Comparison of ENCODE assay signal across 24 cellular contexts in the genomic region with DNA sequence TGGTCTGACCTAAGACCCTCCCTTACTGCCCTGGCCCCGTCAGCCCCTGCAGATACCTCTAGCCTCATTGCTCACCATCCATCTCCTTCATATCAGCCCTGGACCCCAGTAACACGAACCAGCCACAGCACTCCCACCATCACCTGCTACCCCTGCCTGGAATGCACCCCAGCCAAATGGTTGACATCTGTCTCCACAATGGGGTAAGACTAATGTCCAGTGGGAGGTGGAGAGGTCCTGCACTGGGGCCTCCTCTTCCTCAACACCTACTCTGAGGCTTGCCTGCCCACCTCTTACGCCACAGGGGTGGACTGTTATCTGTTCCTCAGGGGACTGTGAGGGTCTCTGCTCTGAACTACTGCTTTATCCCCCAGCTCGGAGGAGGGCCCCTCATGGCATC. TPM values are rescaled to one million over a fixed set of nuclear protein-coding genes. Genes with fewer than 3 reads are reported as not detected.
DNase-seq lines count a peak whose midpoint lies in the region; ATAC-seq, FAIRE-seq and TF ChIP-seq lines count a peak whose summit lies in the region.
"Had no signal": no experiment of that assay in that cellular context is flagged by ENCODE, and none has a peak within 500 bp of the region (broad histone marks: within the 10 kb centered on the region; RNA-seq: fewer than 3 reads in every experiment).

No MANE protein-coding gene starts in this region.

- WGBS in IMR-90 (ENCODE audit: extremely low coverage in 2 of 2, insufficient read length in 1 of 2), 2 experiments = 60% methylated on average over 1 of the region's 4 CpGs; no CpG with 5 or more reads in 1 of the 2 experiments

- in situ Hi-C loops in IMR-90 (cut with MboI; ENCODE audit: low sequenced_read_pairs) = loop anchor here (25.0 kb wide), 1 partner anchor 402 kb away; a partner anchor contains a TSS

- H2BK120ac ChIP-seq in IMR-90 (ENCODE audit: low read depth, low read length) = peak overlapping the region; percentile 65

- peaks cover 21% of the 10 kb centered on the region for H3K9me1 ChIP-seq in IMR-90 (ENCODE audit: insufficient read depth, low read length)

- peak overlapping the region; percentile 54; the same call in 1 of the 2 replicates for H3K23ac ChIP-seq in IMR-90 (ENCODE audit: low read depth, low read length)

- no peaks in the 10 kb centered on the region for H3K9me3 Mint-ChIP-seq in activated CD4-positive, alpha-beta memory T cell treated with anti-CD3 and anti-CD28 coated beads for 36 hours
- no peaks in the 10 kb centered on the region for H3K9me3 Mint-ChIP-seq in activated CD4-positive, alpha-beta memory T cell treated with anti-CD3 and anti-CD28 coated beads, Interleukin-2, amount 10 ng/mL, durations not matched to agents 7 days and 5 days
- no peaks in the 10 kb centered on the region for H3K9me3 Mint-ChIP-seq in astrocyte (ENCODE audit: unreplicated experiment)
- H3K9me3 Mint-ChIP-seq: H9 had no signal

- H2BK5ac ChIP-seq in IMR-90 (ENCODE audit: low read depth, low read length, poor library complexity, severe bottlenecking) = peak overlapping the region; percentile 26

- CTCF ChIA-PET in activated CD4-positive, alpha-beta memory T cell treated with anti-CD3 and anti-CD28 coated beads for 36 hours (lab: Charles Lee) = interaction anchor here (1.6 to 2.5 kb wide), 2 partner anchors 16 to 21 kb away, joined by 6 to 9 read pairs; no protein-coding TSS in a partner anchor
- CTCF ChIA-PET in activated CD4-positive, alpha-beta memory T cell treated with anti-CD3 and anti-CD28 coated beads, Interleukin-2, amount 10 ng/mL, durations not matched to agents 7 days and 5 days (lab: Charles Lee) = interaction anchor here (0.9 to 1.9 kb wide), 3 partner anchors 8 to 23 kb away, joined by 3 to 4 read pairs (median 3); no protein-coding TSS in a partner anchor
- CTCF ChIA-PET in IMR-90 (lab: Yijun Ruan, JAX) = interaction anchor here (0.6 kb wide), 1 partner anchor 894 kb away, joined by 3 read pairs; no protein-coding TSS in a partner anchor

- H3K4me1 Mint-ChIP-seq in activated CD4-positive, alpha-beta memory T cell treated with anti-CD3 and anti-CD28 coated beads for 36 hours (ENCODE audit: low read depth) = peaks cover 51% of the 10 kb centered on the region
- peaks cover 58% of the 10 kb centered on the region for H3K4me1 Mint-ChIP-seq in activated CD4-positive, alpha-beta memory T cell treated with anti-CD3 and anti-CD28 coated beads, Interleukin-2, amount 10 ng/mL, durations not matched to agents 7 days and 5 days
- peaks cover 14% of the 10 kb centered on the region for H3K4me1 Mint-ChIP-seq in astrocyte (ENCODE audit: low read depth, unreplicated experiment)
- H3K4me1 Mint-ChIP-seq: H9 had no signal

- H4K5ac ChIP-seq in IMR-90 (ENCODE audit: low read depth, low read length) = peak overlapping the region; percentile 81; the same call in 1 of the 2 replicates

- H3K36me3 Mint-ChIP-seq in activated CD4-positive, alpha-beta memory T cell treated with anti-CD3 and anti-CD28 coated beads for 36 hours = no peaks in the 10 kb centered on the region
- peaks cover 3% of the 10 kb centered on the region for H3K36me3 Mint-ChIP-seq in activated CD4-positive, alpha-beta memory T cell treated with anti-CD3 and anti-CD28 coated beads, Interleukin-2, amount 10 ng/mL, durations not matched to agents 7 days and 5 days (ENCODE audit: low read depth)
- H3K36me3 Mint-ChIP-seq in astrocyte (ENCODE audit: low read depth, unreplicated experiment) = no peaks in the 10 kb centered on the region

- DNase-seq in activated CD4-positive, alpha-beta memory T cell treated with anti-CD3 and anti-CD28 coated beads for 36 hours = no peak
- no peak for DNase-seq in activated CD4-positive, alpha-beta memory T cell treated with anti-CD3 and anti-CD28 coated beads, Interleukin-2, amount 10 ng/mL, durations not matched to agents 7 days and 5 days
- no peak for DNase-seq in IMR-90
- no peak for DNase-seq in astrocyte (ENCODE audit: low read depth)
- DNase-seq in activated CD4-positive, CD25-positive, alpha-beta regulatory T cell treated with anti-CD3 and anti-CD28 coated beads, Interleukin-2, amount 50 U/mL, for 72 hours = no peak
- DNase-seq: activated naive CD4-positive, alpha-beta T cell treated with Interleukin-2 at 50 U/mL for 16 hours; colonic mucosa; H9; kidney; lower lobe of right lung; NCI-H1048; testis had no signal

- H3K4me2 ChIP-seq in IMR-90 (ENCODE audit: low read depth, low read length) = no peak overlapping the region
- peak overlapping the region; percentile 48 for H3K4me2 ChIP-seq in astrocyte (ENCODE audit: low read length)
- H3K4me2 ChIP-seq in skeletal muscle satellite cell (ENCODE audit: low read length) = peak overlapping the region; percentile 22

- peak overlapping the region; percentile 41 to 78; a peak in 3 of 4 replicates for H4K8ac ChIP-seq in IMR-90 (ENCODE audit: low read depth in 2 of 2, low read length in 2 of 2)

- H4K91ac ChIP-seq in IMR-90 (ENCODE audit: insufficient read depth, low read depth, low read length) = peak overlapping the region; percentile 80

- peak overlapping the region; percentile 69 for H3K4ac ChIP-seq in IMR-90 (ENCODE audit: low read depth, low read length)

- intact Hi-C loops in activated CD4-positive, alpha-beta memory T cell treated with anti-CD3 and anti-CD28 coated beads for 36 hours (cut with micrococcal nuclease) = no loop called here
- intact Hi-C loops in IMR-90 (cut with micrococcal nuclease) = no loop called here

- POLR2A ChIA-PET in activated CD4-positive, alpha-beta memory T cell treated with anti-CD3 and anti-CD28 coated beads for 36 hours (lab: Charles Lee) = no interaction called here
- POLR2A ChIA-PET in activated CD4-positive, alpha-beta memory T cell treated with anti-CD3 and anti-CD28 coated beads, Interleukin-2, amount 10 ng/mL, durations not matched to agents 7 days and 5 days (lab: Charles Lee) = interaction anchor here (1.1 kb wide), 1 partner anchor 12 kb away, joined by 6 read pairs; no protein-coding TSS in a partner anchor
- POLR2A ChIA-PET in IMR-90 (lab: Charles Lee; ENCODE audit: unreplicated experiment) = interaction anchor here (0.5 kb wide), 1 partner anchor 153 kb away, joined by 4 read pairs; no protein-coding TSS in a partner anchor

- H3K79me2 ChIP-seq in astrocyte (ENCODE audit: insufficient read depth, low read length) = no peaks in the 10 kb centered on the region

- H3K9ac ChIP-seq in IMR-90 (ENCODE audit: low read depth, low read length) (no peak overlapping the region), astrocyte (ENCODE audit: low read length) (no peak overlapping the region), skeletal muscle satellite cell (ENCODE audit: low read depth, low read length) (no peak overlapping the region)

- peak overlapping the region; percentile 6 for H3K27ac Mint-ChIP-seq in activated CD4-positive, alpha-beta memory T cell treated with anti-CD3 and anti-CD28 coated beads for 36 hours
- no peak overlapping the region for H3K27ac Mint-ChIP-seq in activated CD4-positive, alpha-beta memory T cell treated with anti-CD3 and anti-CD28 coated beads, Interleukin-2, amount 10 ng/mL, durations not matched to agents 7 days and 5 days
- H3K27ac Mint-ChIP-seq in astrocyte (ENCODE audit: unreplicated experiment) = no peak overlapping the region

- H2AK9ac ChIP-seq in IMR-90 (replicated peaks; ENCODE audit: low read depth, low read length, poor library complexity) = peak overlapping the region; percentile 73

- peak overlapping the region; percentile 90 for H2AK5ac ChIP-seq in IMR-90 (ENCODE audit: low read depth, low read length)

- no peaks in the 10 kb centered on the region for H4K20me1 ChIP-seq in IMR-90 (ENCODE audit: insufficient read depth, low read length)
- H4K20me1 ChIP-seq in astrocyte (ENCODE audit: insufficient read depth, low read length) = no peaks in the 10 kb centered on the region

- ATAC-seq in IMR-90 (ENCODE audit: low read depth) (no peak), GM18498 (IDR thresholded peaks at IDR 0.05; ENCODE audit: unreplicated experiment) (no peak), HG03460 (IDR thresholded peaks at IDR 0.05; ENCODE audit: unreplicated experiment) (no peak)
- ATAC-seq: GM12878, HepG2 had no signal

- H2AFZ ChIP-seq in IMR-90 (replicated peaks; ENCODE audit: low read length, poor library complexity) (peak overlapping the region; percentile 35), astrocyte (ENCODE audit: low read depth, low read length) (no peak overlapping the region)

- H3K36me3 ChIP-seq in IMR-90 (ENCODE audit: control insufficient read depth, insufficient read depth, low read length) (no peaks in the 10 kb centered on the region), astrocyte (ENCODE audit: insufficient read depth, low read length) (no peaks in the 10 kb centered on the region), skeletal muscle satellite cell (ENCODE audit: insufficient read depth, low read length) (no peaks in the 10 kb centered on the region)
- H3K36me3 ChIP-seq: colonic mucosa, lower lobe of right lung, Peyer's patch, vagina had no signal

- H2BK20ac ChIP-seq in IMR-90 (ENCODE audit: low read depth, low read length) = peak overlapping the region; percentile 44

- H3K4me1 ChIP-seq in IMR-90 (ENCODE audit: control insufficient read depth, insufficient read depth, low read length) = peaks cover 25% of the 10 kb centered on the region
- peaks cover 26% of the 10 kb centered on the region for H3K4me1 ChIP-seq in astrocyte (ENCODE audit: insufficient read depth, low read length)
- H3K4me1 ChIP-seq in skeletal muscle satellite cell (ENCODE audit: control insufficient read depth, insufficient read depth, low read length) = peaks cover 31% of the 10 kb centered on the region
- H3K4me1 ChIP-seq: colonic mucosa, testis had no signal

- no peak overlapping the region for H3K56ac ChIP-seq in IMR-90 (ENCODE audit: extremely low read depth, insufficient read depth, low read length)

- peak overlapping the region; percentile 80; the same call in 1 of the 3 replicates for H2BK15ac ChIP-seq in IMR-90 (ENCODE audit: low read depth, low read length)

- dilution Hi-C loops in IMR-90 (cut with HindIII; ENCODE audit: low sequenced_read_pairs, unreplicated experiment) = no loop called here

- no peak for TF ChIP-seq POLR2A in IMR-90 (IDR thresholded peaks at IDR 0.05; ENCODE audit: low read depth, low read length)

- H3K4me3 ChIP-seq in IMR-90 (ENCODE audit: insufficient read depth, low read depth, low read length) (no peak overlapping the region), astrocyte (ENCODE audit: insufficient read depth, low read depth, low read length) (no peak overlapping the region), skeletal muscle satellite cell (ENCODE audit: low read length) (no peak overlapping the region)
- H3K4me3 ChIP-seq: colonic mucosa, GM12878, lower lobe of right lung, Peyer's patch, testis, vagina had no signal

- H3K79me1 ChIP-seq in IMR-90 (ENCODE audit: low read depth in 1 of 2, low read length in 2 of 2) = no peaks in the 10 kb centered on the region

- TF ChIP-seq CTCF in IMR-90 (conservative IDR thresholded peaks at IDR 0.05; ENCODE audit: low read depth, low read length) (no peak), astrocyte (IDR thresholded peaks at IDR 0.05; ENCODE audit: insufficient read depth, low read depth, low read length) (no peak)

- peak overlapping the region; percentile 61 for H3K18ac ChIP-seq in IMR-90 (ENCODE audit: low read depth, low read length)

- H3K14ac ChIP-seq in IMR-90 (replicated peaks; ENCODE audit: low read depth, low read length) = peak overlapping the region; percentile 72

- no peak for TF ChIP-seq RAD21 in IMR-90 (IDR thresholded peaks at IDR 0.05; ENCODE audit: low read length)

- H3K27me3 ChIP-seq in IMR-90 (ENCODE audit: control insufficient read depth, insufficient read depth, low read length) (no peaks in the 10 kb centered on the region), astrocyte (ENCODE audit: insufficient read depth, low read length) (no peaks in the 10 kb centered on the region), skeletal muscle satellite cell (ENCODE audit: control insufficient read depth, insufficient read depth, low read length) (no peaks in the 10 kb centered on the region)
- H3K27me3 ChIP-seq: colonic mucosa, Peyer's patch, testis, vagina had no signal

- FAIRE-seq in astrocyte (lab: Jason Lieb, UNC) = no peak
- FAIRE-seq: bronchial epithelial cell, GM12878, HepG2, kidney had no signal

- no peak overlapping the region for H3K4me3 Mint-ChIP-seq in activated CD4-positive, alpha-beta memory T cell treated with anti-CD3 and anti-CD28 coated beads for 36 hours
- no peak overlapping the region for H3K4me3 Mint-ChIP-seq in activated CD4-positive, alpha-beta memory T cell treated with anti-CD3 and anti-CD28 coated beads, Interleukin-2, amount 10 ng/mL, durations not matched to agents 7 days and 5 days
- no peak overlapping the region for H3K4me3 Mint-ChIP-seq in astrocyte (ENCODE audit: unreplicated experiment)
- H3K4me3 Mint-ChIP-seq: H9 had no signal

- no peak overlapping the region for H3K27ac ChIP-seq in IMR-90 (ENCODE audit: insufficient read depth, low read length)
- H3K27ac ChIP-seq in astrocyte (ENCODE audit: low read depth, low read length) = peak overlapping the region; percentile 9
- H3K27ac ChIP-seq: colonic mucosa, lower lobe of right lung, Peyer's patch, testis, vagina had no signal

- no peaks in the 10 kb centered on the region for H3K27me3 Mint-ChIP-seq in activated CD4-positive, alpha-beta memory T cell treated with anti-CD3 and anti-CD28 coated beads for 36 hours
- no peaks in the 10 kb centered on the region for H3K27me3 Mint-ChIP-seq in activated CD4-positive, alpha-beta memory T cell treated with anti-CD3 and anti-CD28 coated beads, Interleukin-2, amount 10 ng/mL, durations not matched to agents 7 days and 5 days
- H3K27me3 Mint-ChIP-seq in astrocyte (ENCODE audit: low read depth, unreplicated experiment) = peaks cover 5% of the 10 kb centered on the region

- BruUV-seq in IMR-90 (replicated peaks; lab: Mats Ljungman, UMichigan) = no TSS peak

- H3K9me3 ChIP-seq in IMR-90 (ENCODE audit: control insufficient read depth, insufficient read depth, low read length) (no peaks in the 10 kb centered on the region), astrocyte (ENCODE audit: insufficient read depth, low read depth, low read length) (no peaks in the 10 kb centered on the region), skeletal muscle satellite cell (replicated peaks; ENCODE audit: low read length) (no peaks in the 10 kb centered on the region)
- H3K9me3 ChIP-seq: colonic mucosa, lower lobe of right lung, Peyer's patch, testis, vagina had no signal

RNA-seq across cellular contexts. Expression of a gene that starts 12.1 kb away (rescaled TPM):
- 100 to 1,000 TPM; 125 to 128 TPM for total RNA-seq in activated CD4-positive, alpha-beta memory T cell treated with anti-CD3 and anti-CD28 coated beads for 36 hours
- 10 to 100 TPM; 30.8 to 32.7 TPM for total RNA-seq in activated CD4-positive, alpha-beta memory T cell treated with anti-CD3 and anti-CD28 coated beads, Interleukin-2, amount 10 ng/mL, durations not matched to agents 7 days and 5 days
- total RNA-seq in IMR-90 (2012; rRNA removed) = not detected in 2 replicates
- 0.26 and 0.31 TPM in 2 replicates for polyA plus RNA-seq in IMR-90 (2012; rRNA removed)
- 0.31 and 1.2 TPM in 2 replicates for polyA plus RNA-seq in IMR-90 (2012; cell fraction: cytosol; rRNA removed)
- 0.70 and 0.79 TPM in 2 replicates for polyA plus RNA-seq in IMR-90 (2012; cell fraction: nucleus; rRNA removed; ENCODE audit: low replicate concordance)
- total RNA-seq in astrocyte = not detected in 2 replicates
- 0.22 TPM in 1 of 2 replicates, not detected in the other for total RNA-seq in skeletal muscle satellite cell (2012; rRNA removed)
- total RNA-seq: bronchial epithelial cell, H9, HepG2, kidney, Peyer's patch, progenitor cell of endocrine pancreas, testis, vagina had no signal
- polyA plus RNA-seq: HepG2, neural cell had no signal

RNA-seq across cellular contexts. Expression of a gene that starts 25.2 kb away (rescaled TPM):
- 10 to 100 TPM; 23.1 to 23.3 TPM for total RNA-seq in activated CD4-positive, alpha-beta memory T cell treated with anti-CD3 and anti-CD28 coated beads for 36 hours
- 1 to 10 TPM; 1.4 to 1.6 TPM for total RNA-seq in activated CD4-positive, alpha-beta memory T cell treated with anti-CD3 and anti-CD28 coated beads, Interleukin-2, amount 10 ng/mL, durations not matched to agents 7 days and 5 days
- total RNA-seq in IMR-90 (2012; rRNA removed) = not detected in 2 replicates
- polyA plus RNA-seq in IMR-90 (2012; rRNA removed) = not detected in 2 replicates
- not detected in 2 replicates for polyA plus RNA-seq in IMR-90 (2012; cell fraction: cytosol; rRNA removed)
- not detected in 2 replicates for polyA plus RNA-seq in IMR-90 (2012; cell fraction: nucleus; rRNA removed; ENCODE audit: low replicate concordance)
- not detected in 2 replicates for total RNA-seq in astrocyte
- not detected in 2 replicates for total RNA-seq in skeletal muscle satellite cell (2012; rRNA removed)
- total RNA-seq: bronchial epithelial cell, Daoy, glomerular endothelial cell, GM12878, H9, HepG2, kidney, lower lobe of right lung, Peyer's patch, progenitor cell of endocrine pancreas, vagina had no signal
- polyA plus RNA-seq: GM12878, HepG2, neural cell had no signal

Comparison
In these comparisons a context has a peak if more than half of its experiments do, and no peak if none do; other contexts are left out.
1. RNA of a gene that starts 25.2 kb away (total RNA-seq): 23.1 to 23.3 TPM in activated CD4-positive, alpha-beta memory T cell treated with anti-CD3 and anti-CD28 coated beads for 36 hours; 1.4 to 1.6 TPM in activated CD4-positive, alpha-beta memory T cell treated with anti-CD3 and anti-CD28 coated beads, Interleukin-2, amount 10 ng/mL, durations not matched to agents 7 days and 5 days, not detected in IMR-90 and not detected in astrocyte; every median in the first group is over 4 times any median in the second.
2. RNA of a gene that starts 12.1 kb away (total RNA-seq): 125 to 128 TPM in activated CD4-positive, alpha-beta memory T cell treated with anti-CD3 and anti-CD28 coated beads for 36 hours and 30.8 to 32.7 TPM in activated CD4-positive, alpha-beta memory T cell treated with anti-CD3 and anti-CD28 coated beads, Interleukin-2, amount 10 ng/mL, durations not matched to agents 7 days and 5 days; not detected in astrocyte and not detected in IMR-90; every median in the first group is over 10 times any median in the second.